21 cellular contexts compared by ENCODE assay signal in the genomic region with DNA sequence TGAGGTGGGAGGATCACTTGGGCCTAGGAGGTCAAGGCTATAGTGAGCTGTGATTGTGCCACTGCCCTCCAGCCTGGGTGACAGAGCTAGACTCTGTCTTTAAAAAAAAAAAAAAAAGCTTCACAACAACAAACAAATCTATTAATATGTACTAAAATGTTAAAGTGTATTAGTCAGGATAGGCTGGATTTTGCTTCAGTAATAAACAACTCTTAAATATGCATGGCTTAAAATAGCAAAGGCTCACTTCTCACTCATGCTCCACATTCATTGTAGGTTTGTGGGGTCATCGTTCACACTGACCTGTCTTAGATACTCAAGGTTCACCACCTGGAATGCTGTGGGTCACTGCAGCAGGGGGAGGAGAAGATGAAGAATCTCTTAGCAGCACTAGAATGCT. TPM values are rescaled to one million over a fixed set of nuclear protein-coding genes. Genes with fewer than 3 reads are reported as not detected.
"Had no signal": no experiment of that assay in that cellular context is flagged by ENCODE, and none has a peak within 500 bp of the region (broad histone marks: within the 10 kb centered on the region; RNA-seq: fewer than 3 reads in every experiment).

No MANE protein-coding gene starts in this region.

- H3K4me1 ChIP-seq: breast epithelium, foreskin keratinocyte, prostate gland had no signal

- H3K27ac Mint-ChIP-seq: activated CD4-positive, alpha-beta memory T cell treated with anti-CD3 and anti-CD28 coated beads, Interleukin-2, amount 10 ng/mL, durations not matched to agents 7 days and 5 days; activated naive CD4-positive, alpha-beta T cell treated with anti-CD3 and anti-CD28 coated beads for 36 hours; activated T-cell treated with anti-CD3 and anti-CD28 coated beads, Interleukin-2, amount 50 U/mL, for 24 hours; stimulated activated naive B cell treated with anti-CD40 and anti-IgM and Interleukin-4, amounts not matched to agents 10 μg/mL and 1 μg/mL and 100 μg/mL, for 72 hours; T-helper 2 cell treated with Interferon-gamma antibody and Interleukin-4, amounts not matched to agents 5 μg/mL and 100 μg/mL, for 36 hours; WTC11 had no signal

- H3K9me3 ChIP-seq: breast epithelium, prostate gland, spleen, upper lobe of right lung had no signal

- DNase-seq: activated CD4-positive, alpha-beta memory T cell treated with anti-CD3 and anti-CD28 coated beads, Interleukin-2, amount 10 ng/mL, durations not matched to agents 7 days and 5 days; activated CD4-positive, alpha-beta T cell treated with anti-CD3 and anti-CD28 coated beads for 4 hours; activated naive CD4-positive, alpha-beta T cell treated with anti-CD3 and anti-CD28 coated beads for 36 hours; activated T-cell treated with anti-CD3 and anti-CD28 coated beads, Interleukin-2, amount 50 U/mL, for 24 hours; anterior cingulate cortex; cerebellar nuclear complex; foreskin keratinocyte; left ventricle myocardium superior; naive B cell; spleen; stimulated activated naive B cell treated with anti-CD40 and anti-IgM and Interleukin-4, amounts not matched to agents 10 μg/mL and 1 μg/mL and 100 μg/mL, for 72 hours; upper lobe of right lung had no signal

- H3K79me2 ChIP-seq: hepatocyte had no signal

- H3K27me3 ChIP-seq: breast epithelium, foreskin keratinocyte, hepatocyte, spleen, upper lobe of right lung had no signal

- H3K36me3 ChIP-seq: breast epithelium, prostate gland, spleen, upper lobe of right lung had no signal

- H3K4me1 Mint-ChIP-seq: activated CD4-positive, alpha-beta memory T cell treated with anti-CD3 and anti-CD28 coated beads, Interleukin-2, amount 10 ng/mL, durations not matched to agents 7 days and 5 days; naive B cell; neural crest cell; stimulated activated naive B cell treated with anti-CD40 and anti-IgM and Interleukin-4, amounts not matched to agents 10 μg/mL and 1 μg/mL and 100 μg/mL, for 72 hours had no signal

- H3K9me3 Mint-ChIP-seq: activated CD4-positive, alpha-beta memory T cell treated with anti-CD3 and anti-CD28 coated beads, Interleukin-2, amount 10 ng/mL, durations not matched to agents 7 days and 5 days; activated naive CD4-positive, alpha-beta T cell treated with anti-CD3 and anti-CD28 coated beads for 36 hours; activated T-cell treated with anti-CD3 and anti-CD28 coated beads, Interleukin-2, amount 50 U/mL, for 24 hours; naive B cell; neural crest cell; stimulated activated naive B cell treated with anti-CD40 and anti-IgM and Interleukin-4, amounts not matched to agents 10 μg/mL and 1 μg/mL and 100 μg/mL, for 72 hours; T-helper 2 cell treated with Interferon-gamma antibody and Interleukin-4, amounts not matched to agents 5 μg/mL and 100 μg/mL, for 36 hours; WTC11 had no signal

- H3K4me3 Mint-ChIP-seq: activated CD4-positive, alpha-beta memory T cell treated with anti-CD3 and anti-CD28 coated beads, Interleukin-2, amount 10 ng/mL, durations not matched to agents 7 days and 5 days; activated naive CD4-positive, alpha-beta T cell treated with anti-CD3 and anti-CD28 coated beads for 36 hours; activated T-cell treated with anti-CD3 and anti-CD28 coated beads, Interleukin-2, amount 50 U/mL, for 24 hours; naive B cell; neural crest cell; stimulated activated naive B cell treated with anti-CD40 and anti-IgM and Interleukin-4, amounts not matched to agents 10 μg/mL and 1 μg/mL and 100 μg/mL, for 72 hours; T-helper 2 cell treated with Interferon-gamma antibody and Interleukin-4, amounts not matched to agents 5 μg/mL and 100 μg/mL, for 36 hours; WTC11 had no signal

- FAIRE-seq: TTC549 had no signal

- H2AFZ ChIP-seq: hepatocyte had no signal

- ATAC-seq: foreskin keratinocyte; left ventricle myocardium superior; sciatic nerve; stimulated activated naive B cell treated with anti-CD40 and anti-IgM and Interleukin-4, amounts not matched to agents 10 μg/mL and 1 μg/mL and 100 μg/mL, for 72 hours; upper lobe of right lung; WTC11 had no signal

- H3K36me3 Mint-ChIP-seq: naive B cell; stimulated activated naive B cell treated with anti-CD40 and anti-IgM and Interleukin-4, amounts not matched to agents 10 μg/mL and 1 μg/mL and 100 μg/mL, for 72 hours; WTC11 had no signal

- H3K27ac ChIP-seq: breast epithelium, foreskin keratinocyte, hepatocyte, prostate gland had no signal

- H3K4me2 ChIP-seq: hepatocyte had no signal

- H3K4me3 ChIP-seq: breast epithelium, hepatocyte, prostate gland, spleen, upper lobe of right lung had no signal

RNA-seq across cellular contexts. Expression of a gene that starts 33.8 kb away (rescaled TPM):
- total RNA-seq: foreskin keratinocyte, mononuclear cell had no signal
